ENCODE assay signal across 1 cellular context in the genomic region with DNA sequence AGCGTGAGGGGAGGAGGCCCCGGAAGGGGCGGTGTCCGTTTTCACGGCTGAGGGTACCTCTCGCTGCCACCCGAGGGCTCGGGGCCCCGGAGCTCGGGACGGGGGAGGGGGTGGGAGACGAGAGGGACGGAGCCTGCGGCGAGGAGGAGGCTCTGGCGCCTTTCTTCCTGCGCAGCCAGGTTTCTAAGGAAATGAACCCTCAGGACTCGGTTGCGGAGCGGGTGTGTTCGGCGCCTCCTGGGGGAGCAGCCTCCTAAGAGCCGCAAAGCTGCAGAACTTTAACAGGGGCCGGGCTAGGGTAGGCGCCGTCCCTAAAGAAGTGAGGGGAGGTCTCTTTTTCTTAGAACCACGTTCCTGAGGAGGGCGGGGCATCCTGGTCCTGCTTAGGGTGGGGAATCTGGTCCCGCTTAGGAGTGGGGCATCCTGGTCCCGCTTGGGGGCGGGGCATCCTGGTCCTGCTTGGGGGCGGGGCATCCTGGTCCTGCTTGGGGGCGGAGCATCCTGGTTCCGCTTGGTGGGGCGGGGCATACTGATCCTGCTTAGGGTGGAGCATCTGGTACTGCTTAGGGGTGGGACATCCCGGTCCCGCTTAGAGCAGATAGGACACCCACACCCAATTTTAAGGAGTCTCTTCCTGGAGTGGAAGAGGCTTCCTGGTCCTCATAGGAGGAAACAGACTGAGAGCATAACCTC.
TF ChIP-seq lines count a peak whose summit lies in the region.

No MANE protein-coding gene starts in this region.

TF ChIP-seq in HEK293, 187 proteins besides CTCF, POLR2A, EP300 and RAD21 (continued from another document):
- TF ChIP-seq, protein P1, sequence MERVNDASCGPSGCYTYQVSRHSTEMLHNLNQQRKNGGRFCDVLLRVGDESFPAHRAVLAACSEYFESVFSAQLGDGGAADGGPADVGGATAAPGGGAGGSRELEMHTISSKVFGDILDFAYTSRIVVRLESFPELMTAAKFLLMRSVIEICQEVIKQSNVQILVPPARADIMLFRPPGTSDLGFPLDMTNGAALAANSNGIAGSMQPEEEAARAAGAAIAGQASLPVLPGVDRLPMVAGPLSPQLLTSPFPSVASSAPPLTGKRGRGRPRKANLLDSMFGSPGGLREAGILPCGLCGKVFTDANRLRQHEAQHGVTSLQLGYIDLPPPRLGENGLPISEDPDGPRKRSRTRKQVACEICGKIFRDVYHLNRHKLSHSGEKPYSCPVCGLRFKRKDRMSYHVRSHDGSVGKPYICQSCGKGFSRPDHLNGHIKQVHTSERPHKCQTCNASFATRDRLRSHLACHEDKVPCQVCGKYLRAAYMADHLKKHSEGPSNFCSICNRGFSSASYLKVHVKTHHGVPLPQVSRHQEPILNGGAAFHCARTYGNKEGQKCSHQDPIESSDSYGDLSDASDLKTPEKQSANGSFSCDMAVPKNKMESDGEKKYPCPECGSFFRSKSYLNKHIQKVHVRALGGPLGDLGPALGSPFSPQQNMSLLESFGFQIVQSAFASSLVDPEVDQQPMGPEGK (tag by site-specific recombination; IDR thresholded peaks at IDR 0.05): peak; percentile 40; the same call in 1 of the 2 replicates
- no peak for TF ChIP-seq ZEB2 (tag by site-specific recombination; IDR thresholded peaks at IDR 0.05)
- peak; percentile 81; the same call in 1 of the 2 replicates for TF ChIP-seq ZNF561 (tag by site-specific recombination; IDR thresholded peaks at IDR 0.05; ENCODE audit: borderline replicate concordance)
- TF ChIP-seq BCL11A (tag by site-specific recombination; IDR thresholded peaks at IDR 0.05; ENCODE audit: low read depth): no peak
- peak; percentile 53; the same call in 1 of the 2 replicates for TF ChIP-seq IKZF3 (tag by site-specific recombination; IDR thresholded peaks at IDR 0.05)
- TF ChIP-seq, protein P2, sequence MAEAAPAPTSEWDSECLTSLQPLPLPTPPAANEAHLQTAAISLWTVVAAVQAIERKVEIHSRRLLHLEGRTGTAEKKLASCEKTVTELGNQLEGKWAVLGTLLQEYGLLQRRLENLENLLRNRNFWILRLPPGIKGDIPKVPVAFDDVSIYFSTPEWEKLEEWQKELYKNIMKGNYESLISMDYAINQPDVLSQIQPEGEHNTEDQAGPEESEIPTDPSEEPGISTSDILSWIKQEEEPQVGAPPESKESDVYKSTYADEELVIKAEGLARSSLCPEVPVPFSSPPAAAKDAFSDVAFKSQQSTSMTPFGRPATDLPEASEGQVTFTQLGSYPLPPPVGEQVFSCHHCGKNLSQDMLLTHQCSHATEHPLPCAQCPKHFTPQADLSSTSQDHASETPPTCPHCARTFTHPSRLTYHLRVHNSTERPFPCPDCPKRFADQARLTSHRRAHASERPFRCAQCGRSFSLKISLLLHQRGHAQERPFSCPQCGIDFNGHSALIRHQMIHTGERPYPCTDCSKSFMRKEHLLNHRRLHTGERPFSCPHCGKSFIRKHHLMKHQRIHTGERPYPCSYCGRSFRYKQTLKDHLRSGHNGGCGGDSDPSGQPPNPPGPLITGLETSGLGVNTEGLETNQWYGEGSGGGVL (tag by site-specific recombination; IDR thresholded peaks at IDR 0.05): peak; percentile 74
- peak; percentile 11; the same call in 1 of the 2 replicates for TF ChIP-seq SP7 (tag by site-specific recombination; IDR thresholded peaks at IDR 0.05)
- peak; percentile 75; the same call in 1 of the 2 replicates for TF ChIP-seq ZNF777 (tag by site-specific recombination; IDR thresholded peaks at IDR 0.05; ENCODE audit: borderline replicate concordance)
- no peak for TF ChIP-seq ZSCAN16 (tag by site-specific recombination; IDR thresholded peaks at IDR 0.05)
- TF ChIP-seq, protein P3, sequence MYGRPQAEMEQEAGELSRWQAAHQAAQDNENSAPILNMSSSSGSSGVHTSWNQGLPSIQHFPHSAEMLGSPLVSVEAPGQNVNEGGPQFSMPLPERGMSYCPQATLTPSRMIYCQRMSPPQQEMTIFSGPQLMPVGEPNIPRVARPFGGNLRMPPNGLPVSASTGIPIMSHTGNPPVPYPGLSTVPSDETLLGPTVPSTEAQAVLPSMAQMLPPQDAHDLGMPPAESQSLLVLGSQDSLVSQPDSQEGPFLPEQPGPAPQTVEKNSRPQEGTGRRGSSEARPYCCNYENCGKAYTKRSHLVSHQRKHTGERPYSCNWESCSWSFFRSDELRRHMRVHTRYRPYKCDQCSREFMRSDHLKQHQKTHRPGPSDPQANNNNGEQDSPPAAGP (tag by site-specific recombination; IDR thresholded peaks at IDR 0.05): no peak
- TF ChIP-seq, protein P4, sequence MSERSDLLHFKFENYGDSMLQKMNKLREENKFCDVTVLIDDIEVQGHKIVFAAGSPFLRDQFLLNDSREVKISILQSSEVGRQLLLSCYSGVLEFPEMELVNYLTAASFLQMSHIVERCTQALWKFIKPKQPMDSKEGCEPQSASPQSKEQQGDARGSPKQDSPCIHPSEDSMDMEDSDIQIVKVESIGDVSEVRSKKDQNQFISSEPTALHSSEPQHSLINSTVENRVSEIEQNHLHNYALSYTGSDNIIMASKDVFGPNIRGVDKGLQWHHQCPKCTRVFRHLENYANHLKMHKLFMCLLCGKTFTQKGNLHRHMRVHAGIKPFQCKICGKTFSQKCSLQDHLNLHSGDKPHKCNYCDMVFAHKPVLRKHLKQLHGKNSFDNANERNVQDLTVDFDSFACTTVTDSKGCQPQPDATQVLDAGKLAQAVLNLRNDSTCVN (tag by site-specific recombination; optimal IDR thresholded peaks at IDR 0.05): peak; percentile 9
- no peak for TF ChIP-seq ZNF621 (tag by site-specific recombination; IDR thresholded peaks at IDR 0.05)
- TF ChIP-seq ZNF274 (IDR thresholded peaks at IDR 0.05; ENCODE audit: low read length): no peak
- TF ChIP-seq ZNF274 (tag by site-specific recombination; IDR thresholded peaks at IDR 0.05; ENCODE audit: borderline replicate concordance): no peak
- TF ChIP-seq HOXA7 (CRISPR knock-in tag; IDR thresholded peaks at IDR 0.05; ENCODE audit: borderline replicate concordance): no peak
- TF ChIP-seq, protein P5, sequence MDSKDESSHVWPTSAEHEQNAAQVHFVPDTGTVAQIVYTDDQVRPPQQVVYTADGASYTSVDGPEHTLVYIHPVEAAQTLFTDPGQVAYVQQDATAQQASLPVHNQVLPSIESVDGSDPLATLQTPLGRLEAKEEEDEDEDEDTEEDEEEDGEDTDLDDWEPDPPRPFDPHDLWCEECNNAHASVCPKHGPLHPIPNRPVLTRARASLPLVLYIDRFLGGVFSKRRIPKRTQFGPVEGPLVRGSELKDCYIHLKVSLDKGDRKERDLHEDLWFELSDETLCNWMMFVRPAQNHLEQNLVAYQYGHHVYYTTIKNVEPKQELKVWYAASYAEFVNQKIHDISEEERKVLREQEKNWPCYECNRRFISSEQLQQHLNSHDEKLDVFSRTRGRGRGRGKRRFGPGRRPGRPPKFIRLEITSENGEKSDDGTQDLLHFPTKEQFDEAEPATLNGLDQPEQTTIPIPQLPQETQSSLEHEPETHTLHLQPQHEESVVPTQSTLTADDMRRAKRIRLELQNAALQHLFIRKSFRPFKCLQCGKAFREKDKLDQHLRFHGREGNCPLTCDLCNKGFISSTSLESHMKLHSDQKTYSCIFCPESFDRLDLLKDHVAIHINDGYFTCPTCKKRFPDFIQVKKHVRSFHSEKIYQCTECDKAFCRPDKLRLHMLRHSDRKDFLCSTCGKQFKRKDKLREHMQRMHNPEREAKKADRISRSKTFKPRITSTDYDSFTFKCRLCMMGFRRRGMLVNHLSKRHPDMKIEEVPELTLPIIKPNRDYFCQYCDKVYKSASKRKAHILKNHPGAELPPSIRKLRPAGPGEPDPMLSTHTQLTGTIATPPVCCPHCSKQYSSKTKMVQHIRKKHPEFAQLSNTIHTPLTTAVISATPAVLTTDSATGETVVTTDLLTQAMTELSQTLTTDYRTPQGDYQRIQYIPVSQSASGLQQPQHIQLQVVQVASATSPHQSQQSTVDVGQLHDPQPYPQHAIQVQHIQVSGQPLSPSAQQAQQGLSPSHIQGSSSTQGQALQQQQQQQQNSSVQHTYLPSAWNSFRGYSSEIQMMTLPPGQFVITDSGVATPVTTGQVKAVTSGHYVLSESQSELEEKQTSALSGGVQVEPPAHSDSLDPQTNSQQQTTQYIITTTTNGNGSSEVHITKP (tag by site-specific recombination; IDR thresholded peaks at IDR 0.05): peak; percentile 73
